8 cellular contexts compared by ENCODE assay signal in the genomic region with DNA sequence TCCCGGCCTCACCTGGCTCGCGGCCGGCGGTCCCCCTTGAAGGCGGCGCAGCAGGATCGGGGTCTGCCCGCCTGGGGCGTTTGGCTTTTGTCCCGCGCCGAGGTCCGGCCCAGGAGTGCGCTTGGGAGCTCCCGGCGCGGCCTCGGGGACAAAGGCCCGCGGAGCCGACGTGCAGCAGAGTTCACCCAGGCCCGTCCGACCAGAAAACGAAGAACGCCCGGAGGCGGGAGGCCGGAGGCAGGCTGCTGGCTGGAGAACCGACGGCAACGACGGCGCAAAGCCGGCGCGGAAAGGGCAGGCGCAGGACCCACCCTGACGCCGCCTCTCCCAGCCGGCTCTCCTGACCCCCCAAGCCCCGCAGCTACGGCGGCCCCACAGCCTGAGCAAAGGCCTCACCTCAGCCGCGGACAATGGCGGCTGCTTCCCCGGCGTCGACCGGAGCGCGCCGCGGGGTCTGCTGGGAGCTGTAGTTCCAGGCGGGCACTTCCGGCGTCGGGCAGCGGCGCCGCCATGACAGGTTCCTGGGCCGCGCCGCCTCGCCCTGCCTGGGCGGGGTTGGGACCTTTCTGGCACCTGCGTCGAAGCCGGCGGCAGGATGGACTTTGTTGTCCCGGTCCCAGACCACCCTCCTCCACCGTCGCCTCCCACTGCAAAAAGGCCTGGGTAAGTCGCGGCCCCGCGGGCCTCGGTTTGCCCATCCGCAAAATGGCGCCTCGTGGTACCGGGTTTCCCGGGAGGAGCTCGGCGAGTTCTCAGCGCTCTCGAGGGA. TPM values are rescaled to one million over a fixed set of nuclear protein-coding genes. Genes with fewer than 3 reads are reported as not detected.
DNase-seq lines count a peak whose midpoint lies in the region; ATAC-seq, FAIRE-seq and TF ChIP-seq lines count a peak whose summit lies in the region.

A gene (minus strand): TSS at position 437 of the 769 bp plus-strand sequence. CDS start 1,501 bp downstream, outside the sequence.

- H3K4me3 ChIP-seq in A549, result peak within 1 kb of the TSS; percentile 71

- 8% methylated on average over 19 of the region's 89 CpGs for WGBS in A549 (ENCODE audit: missing lambda C conversion rate)

- peak within 1 kb of the TSS; percentile 80 to 93 for H3K27ac ChIP-seq in A549

- ATAC-seq in A549 (peak; percentile 99 to 100), GM18858 (IDR thresholded peaks at IDR 0.05; ENCODE audit: unreplicated experiment) (peak; percentile 81), HG03095 (IDR thresholded peaks at IDR 0.05; ENCODE audit: unreplicated experiment) (peak; percentile 93), left lobe of liver (peak; percentile 99)

- intact Hi-C loops in activated CD4-positive, alpha-beta T cell treated with anti-CD3 and anti-CD28 coated beads, Interleukin-2, amount 10 ng/mL, durations not matched to agents 24 days and 14 days (cut with micrococcal nuclease), result loop anchor here (1.0 to 10.0 kb wide), 5 partner anchors 56 to 567 kb away; a partner anchor contains a TSS

- peak; percentile 87 to 95 for DNase-seq in A549 (ENCODE audit: low read depth in 1 of 2, low spot score in 1 of 2)
- DNase-seq in NCI-H2227 treated with DMSO at 0.1 percent for 48 hours (lab: John Stamatoyannopoulos, UW), result peak; percentile 96
- DNase-seq in activated CD4-positive, alpha-beta T cell treated with anti-CD3 and anti-CD28 coated beads, Interleukin-2, amount 10 ng/mL, durations not matched to agents 24 days and 14 days, result peak; percentile 95
- DNase-seq in cortex of kidney (lab: John Stamatoyannopoulos, UW), result peak; percentile 65
- DNase-seq in left lobe of liver (ENCODE audit: low spot score), result peak; percentile 90
- DNase-seq in stimulated activated CD4-positive, alpha-beta T cell treated with anti-CD3 and anti-CD28 coated beads, Interleukin-1b, Interleukin-23, amount 100 ng/mL, for 48 hours, result peak; percentile 84

- peak; percentile 31; the same call in 1 of the 2 replicates for TF ChIP-seq POLR2A in A549 (IDR thresholded peaks at IDR 0.05; ENCODE audit: low read length)

- CTCF ChIA-PET in A549 (lab: Yijun Ruan, JAX), result interaction anchor here (0.5 to 4.9 kb wide), 3 partner anchors 16 to 1591 kb away, joined by 3 to 17 read pairs (median 3); no protein-coding TSS in a partner anchor

- POLR2A ChIA-PET in A549 (lab: Yijun Ruan, JAX), result interaction anchor here (0.6 to 2.6 kb wide), 12 partner anchors 15 to 568 kb away, joined by 3 to 12 read pairs (median 3); a partner anchor contains a TSS

- no peak for TF ChIP-seq RAD21 in A549 (conservative IDR thresholded peaks at IDR 0.05 in 1 of 2, IDR thresholded peaks at IDR 0.05 in 1 of 2)

- H3K9me3 ChIP-seq in A549, result peaks cover 95% of the 10 kb centered on the region

- peak within 1 kb of the TSS; percentile 61 for H3K4me2 ChIP-seq in A549

- FAIRE-seq in A549 (lab: Jason Lieb, UNC), result no peak

- H3K27me3 Mint-ChIP-seq in activated CD4-positive, alpha-beta T cell treated with anti-CD3 and anti-CD28 coated beads, Interleukin-2, amount 10 ng/mL, durations not matched to agents 24 days and 14 days, result no peaks in the 10 kb centered on the region

- H3K4me1 Mint-ChIP-seq in activated CD4-positive, alpha-beta T cell treated with anti-CD3 and anti-CD28 coated beads, Interleukin-2, amount 10 ng/mL, durations not matched to agents 24 days and 14 days, result peaks cover 11% of the 10 kb centered on the region

- H3K9me3 Mint-ChIP-seq in activated CD4-positive, alpha-beta T cell treated with anti-CD3 and anti-CD28 coated beads, Interleukin-2, amount 10 ng/mL, durations not matched to agents 24 days and 14 days, result peaks cover 33% of the 10 kb centered on the region

- no peak for TF ChIP-seq CTCF in A549 (IDR thresholded peaks at IDR 0.05)

- H3K4me1 ChIP-seq in A549, result no peaks in the 10 kb centered on the region

- TF ChIP-seq EP300 in A549 (IDR thresholded peaks at IDR 0.05), result no peak

- H3K27ac Mint-ChIP-seq in activated CD4-positive, alpha-beta T cell treated with anti-CD3 and anti-CD28 coated beads, Interleukin-2, amount 10 ng/mL, durations not matched to agents 24 days and 14 days, result peak within 1 kb of the TSS; percentile 88

- peaks cover 82% of the 10 kb centered on the region for H3K36me3 Mint-ChIP-seq in activated CD4-positive, alpha-beta T cell treated with anti-CD3 and anti-CD28 coated beads, Interleukin-2, amount 10 ng/mL, durations not matched to agents 24 days and 14 days (ENCODE audit: low read depth)

- peak within 1 kb of the TSS; percentile 84 for H3K4me3 Mint-ChIP-seq in activated CD4-positive, alpha-beta T cell treated with anti-CD3 and anti-CD28 coated beads, Interleukin-2, amount 10 ng/mL, durations not matched to agents 24 days and 14 days

TF ChIP-seq in A549, 52 proteins besides CTCF, POLR2A, EP300 and RAD21 (continues in another document):
- TF ChIP-seq EHMT2 (IDR thresholded peaks at IDR 0.05; ENCODE audit: low read depth) (no peak), CBX8 (IDR thresholded peaks at IDR 0.05) (no peak), KDM1A (IDR thresholded peaks at IDR 0.05; ENCODE audit: low read depth) (peak; percentile 98), CEBPB (IDR thresholded peaks at IDR 0.05) (no peak), MAFK (IDR thresholded peaks at IDR 0.05; ENCODE audit: partially characterized antibody) (no peak), FOSB (CRISPR knock-in tag; IDR thresholded peaks at IDR 0.05) (no peak), NPAS2 (CRISPR knock-in tag; IDR thresholded peaks at IDR 0.05; ENCODE audit: borderline replicate concordance) (no peak), JUN (IDR thresholded peaks at IDR 0.05) (peak in 1 of 2 experiments; percentile 87; a peak in 3 of 5 replicates), EHF (CRISPR knock-in tag; IDR thresholded peaks at IDR 0.05) (0 out of 2 replicates have a peak, but pooled peaks have one; percentile 49), ESRRA (IDR thresholded peaks at IDR 0.05; ENCODE audit: borderline replicate concordance, low read length) (no peak), TFCP2L1 (CRISPR knock-in tag; IDR thresholded peaks at IDR 0.05) (peak; percentile 62), CHD2 (IDR thresholded peaks at IDR 0.05; ENCODE audit: low read length, partially characterized antibody) (no peak), CHD4 (IDR thresholded peaks at IDR 0.05; ENCODE audit: borderline replicate concordance) (peak; percentile 73; the same call in 1 of the 2 replicates), HDAC2 (IDR thresholded peaks at IDR 0.05) (peak; percentile 92), ZNF302 (CRISPR knock-in tag; IDR thresholded peaks at IDR 0.05) (no peak), CBX2 (IDR thresholded peaks at IDR 0.05; ENCODE audit: borderline replicate concordance, low read depth) (no peak), MYC (IDR thresholded peaks at IDR 0.05; ENCODE audit: borderline replicate concordance, low read length) (no peak), NFE2L2 (conservative IDR thresholded peaks at IDR 0.05; ENCODE audit: low read length) (no peak)
- TF ChIP-seq, protein P1, sequence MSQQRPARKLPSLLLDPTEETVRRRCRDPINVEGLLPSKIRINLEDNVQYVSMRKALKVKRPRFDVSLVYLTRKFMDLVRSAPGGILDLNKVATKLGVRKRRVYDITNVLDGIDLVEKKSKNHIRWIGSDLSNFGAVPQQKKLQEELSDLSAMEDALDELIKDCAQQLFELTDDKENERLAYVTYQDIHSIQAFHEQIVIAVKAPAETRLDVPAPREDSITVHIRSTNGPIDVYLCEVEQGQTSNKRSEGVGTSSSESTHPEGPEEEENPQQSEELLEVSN (IDR thresholded peaks at IDR 0.05; ENCODE audit: borderline replicate concordance, low read depth), result peak; percentile 91; the same call in 1 of the 2 replicates
- TF ChIP-seq, protein P2, sequence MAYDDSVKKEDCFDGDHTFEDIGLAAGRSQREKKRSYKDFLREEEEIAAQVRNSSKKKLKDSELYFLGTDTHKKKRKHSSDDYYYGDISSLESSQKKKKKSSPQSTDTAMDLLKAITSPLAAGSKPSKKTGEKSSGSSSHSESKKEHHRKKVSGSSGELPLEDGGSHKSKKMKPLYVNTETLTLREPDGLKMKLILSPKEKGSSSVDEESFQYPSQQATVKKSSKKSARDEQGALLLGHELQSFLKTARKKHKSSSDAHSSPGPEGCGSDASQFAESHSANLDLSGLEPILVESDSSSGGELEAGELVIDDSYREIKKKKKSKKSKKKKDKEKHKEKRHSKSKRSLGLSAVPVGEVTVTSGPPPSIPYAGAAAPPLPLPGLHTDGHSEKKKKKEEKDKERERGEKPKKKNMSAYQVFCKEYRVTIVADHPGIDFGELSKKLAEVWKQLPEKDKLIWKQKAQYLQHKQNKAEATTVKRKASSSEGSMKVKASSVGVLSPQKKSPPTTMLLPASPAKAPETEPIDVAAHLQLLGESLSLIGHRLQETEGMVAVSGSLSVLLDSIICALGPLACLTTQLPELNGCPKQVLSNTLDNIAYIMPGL (CRISPR knock-in tag; IDR thresholded peaks at IDR 0.05; ENCODE audit: borderline replicate concordance), result peak; percentile 16; the same call in 1 of the 2 replicates
- TF ChIP-seq, protein P3, sequence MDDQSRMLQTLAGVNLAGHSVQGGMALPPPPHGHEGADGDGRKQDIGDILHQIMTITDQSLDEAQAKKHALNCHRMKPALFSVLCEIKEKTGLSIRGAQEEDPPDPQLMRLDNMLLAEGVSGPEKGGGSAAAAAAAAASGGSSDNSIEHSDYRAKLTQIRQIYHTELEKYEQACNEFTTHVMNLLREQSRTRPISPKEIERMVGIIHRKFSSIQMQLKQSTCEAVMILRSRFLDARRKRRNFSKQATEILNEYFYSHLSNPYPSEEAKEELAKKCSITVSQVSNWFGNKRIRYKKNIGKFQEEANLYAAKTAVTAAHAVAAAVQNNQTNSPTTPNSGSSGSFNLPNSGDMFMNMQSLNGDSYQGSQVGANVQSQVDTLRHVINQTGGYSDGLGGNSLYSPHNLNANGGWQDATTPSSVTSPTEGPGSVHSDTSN (IDR thresholded peaks at IDR 0.05), result no peak
- TF ChIP-seq, protein P4, sequence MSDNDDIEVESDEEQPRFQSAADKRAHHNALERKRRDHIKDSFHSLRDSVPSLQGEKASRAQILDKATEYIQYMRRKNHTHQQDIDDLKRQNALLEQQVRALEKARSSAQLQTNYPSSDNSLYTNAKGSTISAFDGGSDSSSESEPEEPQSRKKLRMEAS (IDR thresholded peaks at IDR 0.05), result peak; percentile 86

RNA-seq across cellular contexts. Expression of the gene that starts here (rescaled TPM):
- 4.8 and 5.1 TPM in 2 replicates for polyA plus RNA-seq in A549 (2011; rRNA removed)
- 2.7 and 3.2 TPM in 2 replicates for polyA plus RNA-seq in A549 (2012; cell fraction: cytosol; rRNA removed)
- 6.2 and 8.9 TPM in 2 replicates for polyA plus RNA-seq in A549 (2012; cell fraction: nucleus; rRNA removed)
- 4.5 to 5.1 TPM (median 4.5 TPM) in 3 replicates for polyA plus RNA-seq in A549 (2017; fragmentation: RNase III; extraction: RNeasy Plus Mini Kit Qiagen cat#74134 plus additional on column Dnase treatment)
- 4.8 and 8.4 TPM in 2 replicates for polyA minus RNA-seq in A549 (2011; rRNA and poly(A)+ RNA removed)
- total RNA-seq in activated CD4-positive, alpha-beta T cell treated with anti-CD3 and anti-CD28 coated beads, Interleukin-2, amount 10 ng/mL, durations not matched to agents 24 days and 14 days, result 6.6 and 7.0 TPM in 2 replicates
- 9.2 TPM for total RNA-seq in left lobe of liver

Comparison
In these comparisons a context has a peak if more than half of its experiments do, and no peak if none do; other contexts are left out.
1. Peak in every context shown above with its lines: DNase-seq, ATAC-seq, H3K4me3 ChIP-seq and H3K27ac ChIP-seq.